Comparison of ENCODE assay signal across 25 cellular contexts in genomic region chr12:19666070-19666469, GRCh38.
"Had no signal": no experiment of that assay in that cellular context is flagged by ENCODE, and none has a peak within 500 bp of the region (broad histone marks: within the 10 kb centered on the region; RNA-seq: fewer than 3 reads in every experiment).

No MANE protein-coding gene starts in this region.

- ATAC-seq: heart left ventricle, left ventricle myocardium superior, right lobe of liver had no signal

- H3K4me1 ChIP-seq: heart left ventricle, right lobe of liver had no signal

- H3K27ac Mint-ChIP-seq: activated naive CD4-positive, alpha-beta T cell treated with anti-CD3 and anti-CD28 coated beads, Interleukin-2, amount 10 ng/mL, durations not matched to agents 7 days and 5 days; activated naive CD8-positive, alpha-beta T cell treated with anti-CD3 and anti-CD28 coated beads, Interleukin-2, amount 10 ng/mL, durations not matched to agents 7 days and 5 days; mesothelial cell of epicardium; naive B cell; progenitor cell of endocrine pancreas; T-helper 1 cell treated with Interleukin-12 subunit alpha and Interleukin-12 subunit beta and Interleukin-4 antibody, amounts not matched to agents 30 μg/mL and 1 μg/mL, for 36 hours had no signal

- H3K27ac ChIP-seq: epithelial cell of prostate, heart left ventricle, ovary, right lobe of liver, VCaP had no signal

- H3K4me3 ChIP-seq: heart left ventricle, ovary, right lobe of liver had no signal

- H3K9me3 ChIP-seq: heart left ventricle, ovary, right lobe of liver, SK-N-SH had no signal

- FAIRE-seq: TTC549, urothelium cell line had no signal

- H3K4me2 ChIP-seq: SK-N-SH had no signal

- H3K27me3 ChIP-seq: heart left ventricle, ovary, right lobe of liver had no signal

- H3K4me1 Mint-ChIP-seq: naive B cell had no signal

- H3K9ac ChIP-seq: SK-N-SH had no signal

- H3K9me3 Mint-ChIP-seq: activated naive CD4-positive, alpha-beta T cell treated with anti-CD3 and anti-CD28 coated beads, Interleukin-2, amount 10 ng/mL, durations not matched to agents 7 days and 5 days; activated naive CD8-positive, alpha-beta T cell treated with anti-CD3 and anti-CD28 coated beads, Interleukin-2, amount 10 ng/mL, durations not matched to agents 7 days and 5 days; T-helper 1 cell treated with Interleukin-12 subunit alpha and Interleukin-12 subunit beta and Interleukin-4 antibody, amounts not matched to agents 30 μg/mL and 1 μg/mL, for 36 hours had no signal

- H3K36me3 ChIP-seq: heart left ventricle, ovary, right lobe of liver had no signal

- H3K36me3 Mint-ChIP-seq: activated naive CD4-positive, alpha-beta T cell treated with anti-CD3 and anti-CD28 coated beads, Interleukin-2, amount 10 ng/mL, durations not matched to agents 7 days and 5 days; activated naive CD8-positive, alpha-beta T cell treated with anti-CD3 and anti-CD28 coated beads, Interleukin-2, amount 10 ng/mL, durations not matched to agents 7 days and 5 days; mesothelial cell of epicardium; naive B cell had no signal

- DNase-seq: activated CD4-positive, alpha-beta T cell treated with anti-CD3 and anti-CD28 coated beads for 4 hours; activated CD4-positive, alpha-beta T cell treated with anti-CD3 and anti-CD28 coated beads, Interleukin-2, amount 50 U/mL, for 4 hours; activated CD8-positive, alpha-beta memory T cell treated with anti-CD3 and anti-CD28 coated beads for 24 hours; activated effector memory CD4-positive, alpha-beta T cell treated with anti-CD3 and anti-CD28 coated beads, Interleukin-2, amount 50 U/mL, for 16 hours; activated naive CD4-positive, alpha-beta T cell treated with anti-CD3 and anti-CD28 coated beads, Interleukin-2, amount 10 ng/mL, durations not matched to agents 7 days and 5 days; activated naive CD8-positive, alpha-beta T cell treated with anti-CD3 and anti-CD28 coated beads, Interleukin-2, amount 10 ng/mL, durations not matched to agents 7 days and 5 days; central memory CD4-positive, alpha-beta T cell; foreskin fibroblast; heart left ventricle; left ventricle myocardium superior; naive B cell; ovary; right lobe of liver; SK-N-SH; stimulated activated CD4-positive, alpha-beta T cell treated with anti-CD3 and anti-CD28 coated beads, Interleukin-4, amount 100 ng/mL, for 1 hour; SW 1271; T-helper 9 cell; trophoblast cell had no signal

- H3K4me3 Mint-ChIP-seq: activated naive CD4-positive, alpha-beta T cell treated with anti-CD3 and anti-CD28 coated beads, Interleukin-2, amount 10 ng/mL, durations not matched to agents 7 days and 5 days; activated naive CD8-positive, alpha-beta T cell treated with anti-CD3 and anti-CD28 coated beads, Interleukin-2, amount 10 ng/mL, durations not matched to agents 7 days and 5 days; mesothelial cell of epicardium; naive B cell; T-helper 1 cell treated with Interleukin-12 subunit alpha and Interleukin-12 subunit beta and Interleukin-4 antibody, amounts not matched to agents 30 μg/mL and 1 μg/mL, for 36 hours had no signal

- H3K27me3 Mint-ChIP-seq: naive B cell, progenitor cell of endocrine pancreas had no signal
